Comparison of ENCODE assay signal across 9 cellular contexts in the genomic region with DNA sequence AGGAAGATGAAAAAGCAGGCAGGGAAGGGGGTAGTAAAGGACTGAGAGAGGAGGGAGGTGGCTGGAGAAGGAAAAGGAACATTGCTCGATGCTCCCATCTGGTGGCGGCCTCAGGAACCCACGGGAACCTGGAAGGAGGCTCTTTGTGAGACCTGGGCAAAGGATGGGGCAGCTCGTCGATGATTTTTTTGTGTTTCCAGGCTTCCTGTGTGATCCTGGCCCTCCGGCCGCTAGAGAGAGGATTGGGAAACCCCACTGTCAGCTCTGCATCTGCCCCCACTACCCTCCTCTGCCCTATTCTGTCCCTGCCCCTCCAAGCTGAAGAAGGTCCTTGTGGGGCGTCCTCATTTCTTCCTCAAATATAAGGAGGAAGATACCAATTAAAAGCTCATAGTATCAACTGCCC. TPM values are rescaled to one million over a fixed set of nuclear protein-coding genes. Genes with fewer than 3 reads are reported as not detected.
DNase-seq lines count a peak whose midpoint lies in the region; ATAC-seq and TF ChIP-seq lines count a peak whose summit lies in the region.
"Had no signal": no experiment of that assay in that cellular context is flagged by ENCODE, and none has a peak within 500 bp of the region (broad histone marks: within the 10 kb centered on the region; RNA-seq: fewer than 3 reads in every experiment).

No MANE protein-coding gene starts in this region.

- H3K9me3 ChIP-seq in OCI-LY7 (ENCODE audit: low read length), result no peaks in the 10 kb centered on the region

- H3K9me2 ChIP-seq in OCI-LY7 (ENCODE audit: insufficient read depth, low read length), result no peaks in the 10 kb centered on the region

- peak; percentile 83 for TF ChIP-seq CTCF in OCI-LY7 (conservative IDR thresholded peaks at IDR 0.05; ENCODE audit: low read length)
- peak in 1 of 3 donors; percentile 32 for TF ChIP-seq CTCF in omental fat pad (IDR thresholded peaks at IDR 0.05)

- peak; percentile 92 for TF ChIP-seq RAD21 in Ishikawa (IDR thresholded peaks at IDR 0.05; ENCODE audit: low read depth)

- H3K36me3 ChIP-seq in OCI-LY7 (ENCODE audit: insufficient read depth, low read length), result no peaks in the 10 kb centered on the region

- H3K4me3 ChIP-seq in OCI-LY7 (ENCODE audit: low read depth, low read length, poor library complexity, severe bottlenecking), result no peak overlapping the region

- H3K79me2 ChIP-seq in OCI-LY7 (ENCODE audit: insufficient read depth, low read depth, low read length), result no peaks in the 10 kb centered on the region

- CTCF ChIA-PET in OCI-LY7 (lab: Charles Lee; ENCODE audit: unreplicated experiment), result interaction anchor here (0.6 to 1.2 kb wide), 4 partner anchors 11 to 79 kb away, joined by 3 to 5 read pairs (median 5); a partner anchor contains a TSS

- BruUV-seq in OCI-LY7 (replicated peaks; lab: Mats Ljungman, UMichigan), result no TSS peak

- no peak overlapping the region for H3K27ac ChIP-seq in OCI-LY7 (ENCODE audit: low read depth, low read length, poor library complexity, severe bottlenecking)

- intact Hi-C loops in OCI-LY7 (cut with micrococcal nuclease; ENCODE audit: unreplicated experiment), result loop anchor here (1.0 to 5.0 kb wide), 3 partner anchors 59 to 295 kb away; a partner anchor contains a TSS

- no peaks in the 10 kb centered on the region for H3K4me1 Mint-ChIP-seq in activated T-cell treated with anti-CD3 and anti-CD28 coated beads, Interleukin-2, amount 50 U/mL, for 72 hours (ENCODE audit: low read depth)

- H3K36me3 Mint-ChIP-seq in activated T-cell treated with anti-CD3 and anti-CD28 coated beads, Interleukin-2, amount 50 U/mL, for 72 hours (ENCODE audit: insufficient read depth in 2 of 2), result no peaks in the 10 kb centered on the region

- POLR2A ChIA-PET in OCI-LY7 (lab: Charles Lee), result interaction anchor here (0.5 to 0.7 kb wide), 2 partner anchors 81 to 124 kb away, joined by 3 read pairs; no protein-coding TSS in a partner anchor

- peak; percentile 50 for DNase-seq in DMS153 (lab: John Stamatoyannopoulos, UW)
- DNase-seq in OCI-LY7 (ENCODE audit: low spot score), result peak; percentile 61
- DNase-seq in activated T-cell treated with anti-CD3 and anti-CD28 coated beads, Interleukin-2, amount 50 U/mL, for 72 hours, result peak; percentile 56 to 65
- peak; percentile 44 for DNase-seq in fibroblast of the conjunctiva (ENCODE audit: low read depth)
- peak; percentile 49 for DNase-seq in omental fat pad (ENCODE audit: low spot score)

- H3K27me3 Mint-ChIP-seq in activated T-cell treated with anti-CD3 and anti-CD28 coated beads, Interleukin-2, amount 50 U/mL, for 72 hours (ENCODE audit: low read depth), result no peaks in the 10 kb centered on the region

- no peaks in the 10 kb centered on the region for H3K9me3 Mint-ChIP-seq in activated T-cell treated with anti-CD3 and anti-CD28 coated beads, Interleukin-2, amount 50 U/mL, for 72 hours

- no peak overlapping the region for H3K4me2 ChIP-seq in OCI-LY7 (ENCODE audit: low read length)

- no peak overlapping the region for H3K27ac Mint-ChIP-seq in activated T-cell treated with anti-CD3 and anti-CD28 coated beads, Interleukin-2, amount 50 U/mL, for 72 hours

- no peaks in the 10 kb centered on the region for H4K20me1 ChIP-seq in OCI-LY7 (ENCODE audit: insufficient read depth, low read length)

- H2AFZ ChIP-seq in OCI-LY7 (ENCODE audit: low read length), result peak overlapping the region; percentile 57; the same call in 1 of the 2 replicates

- ATAC-seq in activated T-cell treated with anti-CD3 and anti-CD28 coated beads, Interleukin-2, amount 50 U/mL, for 72 hours (replicated peaks in 1 of 2), result peak; percentile 69 to 72
- peak; percentile 49 for ATAC-seq in omental fat pad (ENCODE audit: low FRiP score)
- no peak for ATAC-seq in HG03039 (IDR thresholded peaks at IDR 0.05; ENCODE audit: unreplicated experiment)
- ATAC-seq in GM19395 (IDR thresholded peaks at IDR 0.05; ENCODE audit: unreplicated experiment), result no peak

- no peak overlapping the region for H3K4me3 Mint-ChIP-seq in activated T-cell treated with anti-CD3 and anti-CD28 coated beads, Interleukin-2, amount 50 U/mL, for 72 hours

- TF ChIP-seq EP300 in Ishikawa (IDR thresholded peaks at IDR 0.05; ENCODE audit: borderline replicate concordance), result no peak

- H3K4me1 ChIP-seq in OCI-LY7 (ENCODE audit: insufficient read depth, low read length, poor library complexity, severe bottlenecking), result no peaks in the 10 kb centered on the region

TF ChIP-seq in Ishikawa, 13 proteins besides CTCF, POLR2A, EP300 and RAD21:
- no peak for TF ChIP-seq YY1 (IDR thresholded peaks at IDR 0.05; ENCODE audit: low read depth)
- TF ChIP-seq CEBPB (IDR thresholded peaks at IDR 0.05), result no peak
- TF ChIP-seq NFIC (IDR thresholded peaks at IDR 0.05), result no peak
- no peak for TF ChIP-seq TAF1 (IDR thresholded peaks at IDR 0.05; ENCODE audit: low read depth)
- TF ChIP-seq, protein P1, sequence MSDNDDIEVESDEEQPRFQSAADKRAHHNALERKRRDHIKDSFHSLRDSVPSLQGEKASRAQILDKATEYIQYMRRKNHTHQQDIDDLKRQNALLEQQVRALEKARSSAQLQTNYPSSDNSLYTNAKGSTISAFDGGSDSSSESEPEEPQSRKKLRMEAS (IDR thresholded peaks at IDR 0.05), result no peak
- TF ChIP-seq, protein P2, sequence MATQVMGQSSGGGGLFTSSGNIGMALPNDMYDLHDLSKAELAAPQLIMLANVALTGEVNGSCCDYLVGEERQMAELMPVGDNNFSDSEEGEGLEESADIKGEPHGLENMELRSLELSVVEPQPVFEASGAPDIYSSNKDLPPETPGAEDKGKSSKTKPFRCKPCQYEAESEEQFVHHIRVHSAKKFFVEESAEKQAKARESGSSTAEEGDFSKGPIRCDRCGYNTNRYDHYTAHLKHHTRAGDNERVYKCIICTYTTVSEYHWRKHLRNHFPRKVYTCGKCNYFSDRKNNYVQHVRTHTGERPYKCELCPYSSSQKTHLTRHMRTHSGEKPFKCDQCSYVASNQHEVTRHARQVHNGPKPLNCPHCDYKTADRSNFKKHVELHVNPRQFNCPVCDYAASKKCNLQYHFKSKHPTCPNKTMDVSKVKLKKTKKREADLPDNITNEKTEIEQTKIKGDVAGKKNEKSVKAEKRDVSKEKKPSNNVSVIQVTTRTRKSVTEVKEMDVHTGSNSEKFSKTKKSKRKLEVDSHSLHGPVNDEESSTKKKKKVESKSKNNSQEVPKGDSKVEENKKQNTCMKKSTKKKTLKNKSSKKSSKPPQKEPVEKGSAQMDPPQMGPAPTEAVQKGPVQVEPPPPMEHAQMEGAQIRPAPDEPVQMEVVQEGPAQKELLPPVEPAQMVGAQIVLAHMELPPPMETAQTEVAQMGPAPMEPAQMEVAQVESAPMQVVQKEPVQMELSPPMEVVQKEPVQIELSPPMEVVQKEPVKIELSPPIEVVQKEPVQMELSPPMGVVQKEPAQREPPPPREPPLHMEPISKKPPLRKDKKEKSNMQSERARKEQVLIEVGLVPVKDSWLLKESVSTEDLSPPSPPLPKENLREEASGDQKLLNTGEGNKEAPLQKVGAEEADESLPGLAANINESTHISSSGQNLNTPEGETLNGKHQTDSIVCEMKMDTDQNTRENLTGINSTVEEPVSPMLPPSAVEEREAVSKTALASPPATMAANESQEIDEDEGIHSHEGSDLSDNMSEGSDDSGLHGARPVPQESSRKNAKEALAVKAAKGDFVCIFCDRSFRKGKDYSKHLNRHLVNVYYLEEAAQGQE (IDR thresholded peaks at IDR 0.05; ENCODE audit: low read depth), result no peak
- TF ChIP-seq ZBTB7A (IDR thresholded peaks at IDR 0.05; ENCODE audit: low read depth), result no peak
- no peak for TF ChIP-seq CREB1 (IDR thresholded peaks at IDR 0.05; ENCODE audit: low read depth)

RNA-seq across cellular contexts. Expression of a gene that starts 6.6 kb away (rescaled TPM):
- total RNA-seq in OCI-LY7 (2014; rRNA removed; shearing (Covaris generic)), result not detected in 2 replicates
- total RNA-seq in OCI-LY7 (2022) (not detected in 2 replicates), omental fat pad (under 1 TPM in 2 of 4 donors, not detected in 2; 0.09 to 0.24 TPM)
- not detected for total RNA-seq in activated T-cell treated with anti-CD3 and anti-CD28 coated beads, Interleukin-2, amount 50 U/mL, for 72 hours
- total RNA-seq: T-helper 2 cell treated with Interferon-gamma antibody and Interleukin-4, amounts not matched to agents 100 ng/mL and 5 ng/mL, for 36 hours had no signal

RNA-seq across cellular contexts. Expression of a gene that starts 24.2 kb away (rescaled TPM):
- total RNA-seq in OCI-LY7 (2014; rRNA removed; shearing (Covaris generic)), result 12.7 and 15.2 TPM in 2 replicates
- total RNA-seq in OCI-LY7 (2022), result 24.8 and 26.4 TPM in 2 replicates
- total RNA-seq in activated T-cell treated with anti-CD3 and anti-CD28 coated beads, Interleukin-2, amount 50 U/mL, for 72 hours, result 10 to 100 TPM; 57.3 to 68.9 TPM
- 10 to 100 TPM; 28.8 to 79.7 (median 37.0) TPM for total RNA-seq in omental fat pad

Comparison
In these comparisons a context has a peak if more than half of its experiments do, and no peak if none do; other contexts are left out.
1. ATAC-seq: peak in activated T-cell treated with anti-CD3 and anti-CD28 coated beads, Interleukin-2, amount 50 U/mL, for 72 hours (2 of 2) and omental fat pad (single experiment); none in HG03039 (single experiment) and GM19395 (single experiment).
2. Peak in every context shown above with its lines, with median percentiles within 50 percentile points of each other: DNase-seq.